ENCODE assay signal across 12 cellular contexts in genomic region chr1:172338295-172338735, GRCh38.
A peak's percentile ranks its signal among the peaks of the same experiment; 100 is the strongest.
DNase-seq lines count a peak whose midpoint lies in the region; ATAC-seq and TF ChIP-seq lines count a peak whose summit lies in the region.
"Had no signal": no experiment of that assay in that cellular context is flagged by ENCODE, and none has a peak within 500 bp of the region (broad histone marks: within the 10 kb centered on the region; RNA-seq: fewer than 3 reads in every experiment).

No MANE protein-coding gene starts in this region.

- intact Hi-C loops in heart left ventricle (cut with DNase I), result no loop called here

- peak overlapping the region; percentile 36; the same call in 1 of the 2 replicates for H3K4me3 ChIP-seq in GM08714 (ENCODE audit: low read length)
- no peak overlapping the region for H3K4me3 ChIP-seq in heart left ventricle
- H3K4me3 ChIP-seq: body of pancreas, esophagus muscularis mucosa, uterus had no signal

- no peak for TF ChIP-seq POLR2A in heart left ventricle (IDR thresholded peaks at IDR 0.05)

- no peaks in the 10 kb centered on the region for H3K27me3 ChIP-seq in heart left ventricle
- H3K27me3 ChIP-seq: body of pancreas, esophagus muscularis mucosa, neutrophil, uterus had no signal

- peak; percentile 53 for DNase-seq in activated naive CD4-positive, alpha-beta T cell treated with anti-CD3 and anti-CD28 coated beads, Interleukin-2, amount 50 U/mL, for 16 hours
- DNase-seq in iPS-NIHi7 (ENCODE audit: extremely low spot score) (no peak), heart left ventricle (no peak), superior temporal gyrus (ENCODE audit: extremely low spot score) (no peak)
- DNase-seq in central memory CD4-positive, alpha-beta T cell, result no peak
- DNase-seq: body of pancreas, uterus had no signal

- ATAC-seq in GM19043 (IDR thresholded peaks at IDR 0.05; ENCODE audit: low read depth, unreplicated experiment), result peak; percentile 42
- peak; percentile 39 for ATAC-seq in HG03439 (IDR thresholded peaks at IDR 0.05; ENCODE audit: unreplicated experiment)
- no peak for ATAC-seq in heart left ventricle
- ATAC-seq: body of pancreas had no signal

- H3K36me3 ChIP-seq in heart left ventricle, result no peaks in the 10 kb centered on the region
- H3K36me3 ChIP-seq: esophagus muscularis mucosa, neutrophil, uterus had no signal

- peaks cover 0 to 12% (median 5%) of the 10 kb centered on the region in 12 donors for H3K4me1 ChIP-seq in heart left ventricle
- H3K4me1 ChIP-seq: body of pancreas had no signal

- TF ChIP-seq CTCF in heart left ventricle (IDR thresholded peaks at IDR 0.05), result no peak

- 79 to 84% (median 81%) methylated on average over 4 of the region's 4 CpGs for WGBS in heart left ventricle, 4 donors

- no peaks in the 10 kb centered on the region for H3K9me3 ChIP-seq in heart left ventricle
- H3K9me3 ChIP-seq: body of pancreas, esophagus muscularis mucosa, neutrophil, uterus had no signal

- no peak overlapping the region for H3K27ac ChIP-seq in heart left ventricle
- H3K27ac ChIP-seq: body of pancreas, esophagus muscularis mucosa, neutrophil, uterus had no signal

Comparison
In these comparisons a context has a peak if more than half of its experiments do, and no peak if none do; other contexts are left out.
1. ATAC-seq: peak in GM19043 (single experiment) and HG03439 (single experiment); none in heart left ventricle (0 of 4).